ENCODE assay signal across 1 cellular context in the genomic region with DNA sequence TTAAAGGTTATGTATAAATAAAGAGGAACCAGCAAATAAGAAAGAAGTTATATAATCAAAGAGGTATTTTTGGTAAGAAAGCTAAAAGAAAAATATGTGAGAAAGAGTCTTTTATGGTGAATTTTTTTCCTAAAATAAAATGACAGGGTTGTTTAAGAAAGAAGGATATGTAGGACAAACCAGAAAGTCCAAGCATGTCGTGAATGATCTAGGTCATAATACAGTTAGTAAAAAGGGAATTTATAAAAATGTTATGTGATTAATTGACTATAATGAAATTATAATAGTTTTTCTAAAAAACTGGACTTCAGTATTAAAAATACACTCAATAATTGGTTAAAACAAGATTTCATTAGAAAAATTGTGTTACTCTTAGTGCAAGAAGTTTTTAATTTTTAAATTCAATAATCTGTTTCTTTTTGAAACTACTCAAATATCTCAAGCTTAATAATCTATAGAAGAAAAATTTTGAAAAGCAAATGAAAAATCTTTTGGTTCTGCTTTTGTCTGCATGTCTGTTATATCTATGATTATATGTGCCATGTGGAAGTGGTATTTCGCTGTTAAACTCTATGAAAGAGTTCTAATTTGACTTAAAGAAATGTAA.
A peak's percentile ranks its signal among the peaks of the same experiment; 100 is the strongest.
TF ChIP-seq lines count a peak whose summit lies in the region.

No MANE protein-coding gene starts in this region.

TF ChIP-seq in HepG2, 621 proteins besides CTCF, POLR2A, EP300 and RAD21:
- TF ChIP-seq AGO1 (IDR thresholded peaks at IDR 0.05; ENCODE audit: low read depth, low read length, poor library complexity, severe bottlenecking) (no peak), ZNF296 (CRISPR knock-in tag; conservative IDR thresholded peaks at IDR 0.05) (no peak), KLF11 (CRISPR knock-in tag; IDR thresholded peaks at IDR 0.05) (no peak), IKZF1 (IDR thresholded peaks at IDR 0.05) (no peak), ZFP36 (IDR thresholded peaks at IDR 0.05; ENCODE audit: borderline replicate concordance, low read depth, low read length, partially characterized antibody) (peak; percentile 87), ZNF543 (CRISPR knock-in tag; IDR thresholded peaks at IDR 0.05) (no peak)
TF ChIP-seq in HepG2: peak in this region for 1.
